Comparison of ENCODE assay signal across 9 cellular contexts in the genomic region with DNA sequence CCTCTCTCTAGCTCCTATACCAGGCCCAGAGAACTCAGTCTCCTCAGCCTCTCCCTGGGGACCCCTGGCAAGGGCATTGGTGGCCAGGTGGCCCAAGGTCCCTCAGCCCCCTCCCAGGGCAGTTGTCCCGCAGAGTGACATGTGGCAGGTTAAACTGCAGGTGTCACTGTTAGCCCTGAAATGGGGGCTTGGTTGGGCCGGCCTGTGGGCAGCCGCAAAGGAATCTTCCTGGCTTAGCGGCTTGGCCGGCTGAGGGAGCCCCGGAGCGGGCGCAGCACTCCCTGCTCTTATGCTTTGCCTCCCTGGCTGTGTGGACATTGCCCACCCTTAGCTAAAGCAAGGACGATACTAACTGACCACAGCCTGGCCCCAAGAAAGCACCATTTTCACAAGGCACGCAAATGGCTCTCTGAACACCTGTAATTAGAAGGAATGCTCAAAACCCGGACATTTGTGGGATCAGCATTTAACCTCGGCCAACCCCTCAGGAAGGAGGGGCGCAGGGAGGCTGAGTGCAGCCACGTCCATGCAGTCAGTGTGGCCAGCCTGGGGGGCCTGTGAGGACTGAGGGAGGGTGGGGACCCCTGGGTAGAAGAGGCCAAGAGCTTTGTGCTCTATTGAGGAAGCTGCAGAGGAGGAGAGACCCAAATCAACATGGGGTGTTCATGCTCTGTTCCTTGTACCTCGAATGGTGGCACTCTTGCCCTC.
DNase-seq lines count a peak whose midpoint lies in the region; ATAC-seq, FAIRE-seq and TF ChIP-seq lines count a peak whose summit lies in the region.
"Had no signal": no experiment of that assay in that cellular context is flagged by ENCODE, and none has a peak within 500 bp of the region (broad histone marks: within the 10 kb centered on the region; RNA-seq: fewer than 3 reads in every experiment).

No MANE protein-coding gene starts in this region.

- ATAC-seq in activated CD4-positive, alpha-beta T cell treated with anti-CD3 and anti-CD28 coated beads for 36 hours, result peak; percentile 79

- H3K4me1 Mint-ChIP-seq in activated CD4-positive, alpha-beta T cell treated with anti-CD3 and anti-CD28 coated beads for 36 hours, result no peaks in the 10 kb centered on the region
- H3K4me1 Mint-ChIP-seq in H9, result peaks cover 20 to 28% of the 10 kb centered on the region in 2 experiments

- peak; percentile 63 for DNase-seq in activated CD4-positive, alpha-beta T cell treated with anti-CD3 and anti-CD28 coated beads for 36 hours
- DNase-seq in activated CD4-positive, alpha-beta T cell treated with anti-CD3 and anti-CD28 coated beads for 1 hour, result no peak
- DNase-seq in H9 (peak; percentile 88), NCI-H1092 treated with DMSO at 0.1 percent for 48 hours (lab: John Stamatoyannopoulos, UW) (peak; percentile 34), cardiac septum (ENCODE audit: low spot score) (peak; percentile 73), small intestine (peak; percentile 54), tibial nerve (ENCODE audit: low spot score in 2 of 2) (no peak)
- peak; percentile 4 for DNase-seq in activated CD4-positive, alpha-beta T cell treated with anti-CD3 and anti-CD28 coated beads, Interleukin-2, amount 50 U/mL, for 1 hour

- H2AK5ac ChIP-seq in H9 (ENCODE audit: insufficient read length, low read length), result no peak overlapping the region

- no peak overlapping the region for H2BK15ac ChIP-seq in H9 (ENCODE audit: low read depth, low read length)

- H3K14ac ChIP-seq in H9 (ENCODE audit: insufficient read depth, low read length), result no peak overlapping the region

- POLR2A ChIA-PET in activated CD4-positive, alpha-beta T cell treated with anti-CD3 and anti-CD28 coated beads for 36 hours (lab: Charles Lee), result no interaction called here

- no peak overlapping the region for H3K4me2 ChIP-seq in H9 (ENCODE audit: insufficient read depth, insufficient read length, low read length)

- H3K4me3 ChIP-seq in small intestine (ENCODE audit: low read depth in 1 of 2, low read length in 2 of 2) (no peak overlapping the region), tibial nerve (no peak overlapping the region)

- H3K79me1 ChIP-seq in H9 (ENCODE audit: insufficient read depth, low read depth, low read length, poor library complexity, severe bottlenecking), result no peaks in the 10 kb centered on the region

- H3K23me2 ChIP-seq in H9 (ENCODE audit: insufficient read length, low read depth, low read length, poor library complexity, severe bottlenecking), result no peaks in the 10 kb centered on the region

- H2BK12ac ChIP-seq in H9 (ENCODE audit: insufficient read length, low read depth, low read length), result no peak overlapping the region

- H3K4me1 ChIP-seq in H9 (ENCODE audit: insufficient read depth, low read length) (no peaks in the 10 kb centered on the region), small intestine (ENCODE audit: control insufficient read depth in 2 of 2, insufficient read depth in 1 of 2, low read depth in 1 of 2, low read length in 1 of 2) (no peaks in the 10 kb centered on the region), tibial nerve (peaks cover 0 to 7% (median 0%) of the 10 kb centered on the region in 4 donors)

- no peaks in the 10 kb centered on the region for H3K9me3 ChIP-seq in H9 (ENCODE audit: control insufficient read depth, low read depth, low read length)
- H3K9me3 ChIP-seq in small intestine (ENCODE audit: control insufficient read depth, low read depth), result no peaks in the 10 kb centered on the region
- no peaks in the 10 kb centered on the region for H3K9me3 ChIP-seq in tibial nerve

- H3K9me3 Mint-ChIP-seq in activated CD4-positive, alpha-beta T cell treated with anti-CD3 and anti-CD28 coated beads for 36 hours (ENCODE audit: low read depth), result no peaks in the 10 kb centered on the region
- H3K9me3 Mint-ChIP-seq in H9, result no peaks in the 10 kb centered on the region

- H4K20me1 ChIP-seq in H9 (ENCODE audit: control insufficient read depth, insufficient read depth, insufficient read length), result no peaks in the 10 kb centered on the region

- H2BK5ac ChIP-seq in H9 (ENCODE audit: insufficient read length, low read length), result no peak overlapping the region

- no peaks in the 10 kb centered on the region for H3K36me3 ChIP-seq in small intestine (ENCODE audit: control insufficient read depth in 2 of 2, insufficient read depth in 2 of 2, low read length in 2 of 2)
- no peaks in the 10 kb centered on the region for H3K36me3 ChIP-seq in tibial nerve

- FAIRE-seq in small intestine (lab: Jason Lieb, UNC), result no peak
- FAIRE-seq: G401.6 had no signal

- TF ChIP-seq CTCF in H9 (conservative IDR thresholded peaks at IDR 0.05) (peak; percentile 95), tibial nerve (IDR thresholded peaks at IDR 0.05) (peak in 1 of 5 experiments; percentile 7)

- TF ChIP-seq EP300 in tibial nerve (IDR thresholded peaks at IDR 0.05), result no peak

- no peaks in the 10 kb centered on the region for H3K36me3 Mint-ChIP-seq in activated CD4-positive, alpha-beta T cell treated with anti-CD3 and anti-CD28 coated beads for 36 hours (ENCODE audit: low read depth)
- no peaks in the 10 kb centered on the region for H3K36me3 Mint-ChIP-seq in H9 (ENCODE audit: insufficient read depth in 1 of 3, low read depth in 3 of 3)

- no peak overlapping the region for H3K27ac Mint-ChIP-seq in activated CD4-positive, alpha-beta T cell treated with anti-CD3 and anti-CD28 coated beads for 36 hours
- no peak overlapping the region for H3K27ac Mint-ChIP-seq in H9

- no peak overlapping the region for H3K23ac ChIP-seq in H9 (ENCODE audit: insufficient read length, low read depth, low read length)

- H3K4ac ChIP-seq in H9 (ENCODE audit: low read depth, low read length), result no peak overlapping the region

- H3K18ac ChIP-seq in H9 (ENCODE audit: insufficient read length, low read depth, low read length), result no peak overlapping the region

- CTCF ChIA-PET in activated CD4-positive, alpha-beta T cell treated with anti-CD3 and anti-CD28 coated beads for 36 hours (lab: Charles Lee), result interaction anchor here (0.7 to 1.2 kb wide), 2 partner anchors 17 to 156 kb away, joined by 3 read pairs; no protein-coding TSS in a partner anchor

- H3K27me3 ChIP-seq in H9 (ENCODE audit: insufficient read depth, low read length), result no peaks in the 10 kb centered on the region
- H3K27me3 ChIP-seq in small intestine (ENCODE audit: control insufficient read depth in 2 of 2, insufficient read depth in 2 of 2, low read length in 2 of 2), result peaks cover 0 to 12% of the 10 kb centered on the region in 2 donors
- peaks cover 0 to 58% of the 10 kb centered on the region in 2 donors for H3K27me3 ChIP-seq in tibial nerve

- no peak overlapping the region for H4K5ac ChIP-seq in H9 (ENCODE audit: insufficient read length, low read depth, low read length)

- no peak overlapping the region for H2AFZ ChIP-seq in H9 (ENCODE audit: low read length)

- no peak overlapping the region for H3K4me3 Mint-ChIP-seq in activated CD4-positive, alpha-beta T cell treated with anti-CD3 and anti-CD28 coated beads for 36 hours
- H3K4me3 Mint-ChIP-seq in H9, result peak overlapping the region in 1 of 2 experiments; percentile 3; a peak in 1 of 5 replicates

- peaks cover 12% of the 10 kb centered on the region for H3K27me3 Mint-ChIP-seq in activated CD4-positive, alpha-beta T cell treated with anti-CD3 and anti-CD28 coated beads for 36 hours
- H3K27me3 Mint-ChIP-seq in H9 (ENCODE audit: low read depth), result peaks cover 6% of the 10 kb centered on the region; the same call in 1 of the 2 replicates

- no peak overlapping the region for H4K91ac ChIP-seq in H9 (ENCODE audit: insufficient read length, low read depth, low read length)

- H2BK20ac ChIP-seq in H9 (ENCODE audit: low read depth, low read length, poor library complexity, severe bottlenecking), result no peak overlapping the region

- no peak overlapping the region for H3T11ph ChIP-seq in H9 (ENCODE audit: low read length)

- intact Hi-C loops in activated CD4-positive, alpha-beta T cell treated with anti-CD3 and anti-CD28 coated beads for 36 hours (cut with DNase I, micrococcal nuclease), result loop anchor here (1.0 to 5.0 kb wide), 3 partner anchors 82 to 158 kb away; no protein-coding TSS in a partner anchor
- intact Hi-C loops in cardiac septum (cut with DNase I), result no loop called here

- WGBS in H9 (ENCODE audit: extremely low coverage, insufficient read length, low lambda C conversion rate), result no CpG with 5 or more reads among the region's 15 CpGs
- 12 to 19% (median 13%) methylated on average over 15 of the region's 15 CpGs for WGBS in small intestine, 3 donors
- 17 to 27% methylated on average over 13 to 15 of the region's 15 CpGs for WGBS in tibial nerve, 2 donors

- H3K27ac ChIP-seq in H9 (ENCODE audit: insufficient read length, low read depth, low read length) (no peak overlapping the region), small intestine (ENCODE audit: low read depth in 1 of 2, low read length in 1 of 2) (no peak overlapping the region), tibial nerve (no peak overlapping the region)

- no peak overlapping the region for H3K56ac ChIP-seq in H9 (ENCODE audit: insufficient read length, low read depth, low read length)

- TF ChIP-seq POLR2A in tibial nerve (IDR thresholded peaks at IDR 0.05), result no peak

- H4K8ac ChIP-seq in H9 (replicated peaks; ENCODE audit: insufficient read length, low read depth, low read length), result no peak overlapping the region

- no peak overlapping the region for H3K9ac ChIP-seq in H9 (ENCODE audit: extremely low read depth, insufficient read length, low read length)

- no peak overlapping the region for H2BK120ac ChIP-seq in H9 (ENCODE audit: low read depth, low read length, poor library complexity, severe bottlenecking)

- H3K79me2 ChIP-seq in H9 (ENCODE audit: insufficient read depth, low read length), result no peaks in the 10 kb centered on the region

Comparison
In these comparisons a context has a peak if more than half of its experiments do, and no peak if none do; other contexts are left out.
1. DNase-seq: peak in activated CD4-positive, alpha-beta T cell treated with anti-CD3 and anti-CD28 coated beads for 36 hours (single experiment), H9 (single experiment), NCI-H1092 treated with DMSO at 0.1 percent for 48 hours (single experiment), activated CD4-positive, alpha-beta T cell treated with anti-CD3 and anti-CD28 coated beads, Interleukin-2, amount 50 U/mL, for 1 hour (single experiment), cardiac septum (single experiment) and small intestine (single experiment); none in activated CD4-positive, alpha-beta T cell treated with anti-CD3 and anti-CD28 coated beads for 1 hour (single experiment) and tibial nerve (0 of 2).